ENCODE assay signal across 9 cellular contexts in genomic region chr12:62817556-62818271, GRCh38.
DNase-seq lines count a peak whose midpoint lies in the region; ATAC-seq, FAIRE-seq and TF ChIP-seq lines count a peak whose summit lies in the region.
"Had no signal": no experiment of that assay in that cellular context is flagged by ENCODE, and none has a peak within 500 bp of the region (broad histone marks: within the 10 kb centered on the region; RNA-seq: fewer than 3 reads in every experiment).

No MANE protein-coding gene starts in this region.

- H3K9me3 Mint-ChIP-seq in WTC11 = no peaks in the 10 kb centered on the region
- no peaks in the 10 kb centered on the region for H3K9me3 Mint-ChIP-seq in activated CD4-positive, alpha-beta memory T cell treated with anti-CD3 and anti-CD28 coated beads, Interleukin-2, amount 10 ng/mL, durations not matched to agents 7 days and 5 days

- H3K4me1 Mint-ChIP-seq in WTC11 = peaks cover 18% of the 10 kb centered on the region
- H3K4me1 Mint-ChIP-seq in activated CD4-positive, alpha-beta memory T cell treated with anti-CD3 and anti-CD28 coated beads, Interleukin-2, amount 10 ng/mL, durations not matched to agents 7 days and 5 days = peaks cover 6% of the 10 kb centered on the region

- intact Hi-C loops in left cardiac atrium (cut with DNase I) = loop anchor here (5.0 to 10.0 kb wide), 2 partner anchors 115 to 117 kb away; partner anchors contain the start of gene PPM1H (in 1 of the 2)

- ATAC-seq in WTC11 (peak; percentile 39), left cardiac atrium (peak; percentile 79 to 89), HG03521 (IDR thresholded peaks at IDR 0.05; ENCODE audit: unreplicated experiment) (no peak)

- peak; percentile 4 for FAIRE-seq in HTR-8/SVneo (lab: Jason Lieb, UNC)

- H3K4me3 Mint-ChIP-seq in WTC11 = no peak overlapping the region
- no peak overlapping the region for H3K4me3 Mint-ChIP-seq in activated CD4-positive, alpha-beta memory T cell treated with anti-CD3 and anti-CD28 coated beads, Interleukin-2, amount 10 ng/mL, durations not matched to agents 7 days and 5 days

- H3K27me3 Mint-ChIP-seq in WTC11 (ENCODE audit: low read depth) = no peaks in the 10 kb centered on the region
- peaks cover 42% of the 10 kb centered on the region for H3K27me3 Mint-ChIP-seq in activated CD4-positive, alpha-beta memory T cell treated with anti-CD3 and anti-CD28 coated beads, Interleukin-2, amount 10 ng/mL, durations not matched to agents 7 days and 5 days

- TF ChIP-seq CTCF in WTC11 (IDR thresholded peaks at IDR 0.05) = no peak

- H3K27ac Mint-ChIP-seq in WTC11 = peak overlapping the region; percentile 75
- no peak overlapping the region for H3K27ac Mint-ChIP-seq in activated CD4-positive, alpha-beta memory T cell treated with anti-CD3 and anti-CD28 coated beads, Interleukin-2, amount 10 ng/mL, durations not matched to agents 7 days and 5 days

- DNase-seq in HTR-8/SVneo (ENCODE audit: insufficient read length, low spot score) (no peak), WTC11 (ENCODE audit: low spot score) (no peak), left cardiac atrium (peak; percentile 33), stromal cell of bone marrow (ENCODE audit: low read depth) (peak; percentile 63), D341Med (ENCODE audit: low spot score) (no peak), NCI-H345 (lab: John Stamatoyannopoulos, UW) (no peak)
- DNase-seq in activated CD4-positive, alpha-beta memory T cell treated with anti-CD3 and anti-CD28 coated beads, Interleukin-2, amount 10 ng/mL, durations not matched to agents 7 days and 5 days = no peak
- DNase-seq: NCI-H526 treated with DMSO at 0.1 percent for 48 hours had no signal

- POLR2A ChIA-PET in WTC11 (lab: Charles Lee) = no interaction called here
- POLR2A ChIA-PET in activated CD4-positive, alpha-beta memory T cell treated with anti-CD3 and anti-CD28 coated beads, Interleukin-2, amount 10 ng/mL, durations not matched to agents 7 days and 5 days (lab: Charles Lee) = no interaction called here

- H3K36me3 Mint-ChIP-seq in WTC11 = peaks cover 2% of the 10 kb centered on the region; the same call in 1 of the 2 replicates
- H3K36me3 Mint-ChIP-seq in activated CD4-positive, alpha-beta memory T cell treated with anti-CD3 and anti-CD28 coated beads, Interleukin-2, amount 10 ng/mL, durations not matched to agents 7 days and 5 days (ENCODE audit: low read depth) = no peaks in the 10 kb centered on the region

- CTCF ChIA-PET in WTC11 (lab: Charles Lee) = interaction anchor here (0.6 to 4.1 kb wide), 7 partner anchors 17 to 251 kb away, joined by 3 to 26 read pairs (median 4); no protein-coding TSS in a partner anchor
- CTCF ChIA-PET in activated CD4-positive, alpha-beta memory T cell treated with anti-CD3 and anti-CD28 coated beads, Interleukin-2, amount 10 ng/mL, durations not matched to agents 7 days and 5 days (lab: Charles Lee) = interaction anchor here (0.7 to 1.3 kb wide), 3 partner anchors 10 to 1035 kb away, joined by 3 to 6 read pairs (median 4); no protein-coding TSS in a partner anchor

TF ChIP-seq in WTC11, 78 proteins besides CTCF, POLR2A, EP300 and RAD21:
- TF ChIP-seq FOXK1 (CRISPR knock-in tag; IDR thresholded peaks at IDR 0.05) (no peak), NFATC4 (CRISPR knock-in tag; IDR thresholded peaks at IDR 0.05) (no peak), AR (CRISPR knock-in tag; IDR thresholded peaks at IDR 0.05) (no peak), GTF2I (CRISPR knock-in tag; conservative IDR thresholded peaks at IDR 0.05) (no peak), TEAD1 (CRISPR knock-in tag; IDR thresholded peaks at IDR 0.05) (no peak), ZNF121 (CRISPR knock-in tag; IDR thresholded peaks at IDR 0.05) (peak; percentile 78)

Comparison
In these comparisons a context has a peak if more than half of its experiments do, and no peak if none do; other contexts are left out.
1. DNase-seq: peak in left cardiac atrium (single experiment) and stromal cell of bone marrow (single experiment); none in HTR-8/SVneo (single experiment), WTC11 (single experiment), D341Med (single experiment), NCI-H345 (single experiment) and activated CD4-positive, alpha-beta memory T cell treated with anti-CD3 and anti-CD28 coated beads, Interleukin-2, amount 10 ng/mL, durations not matched to agents 7 days and 5 days (single experiment).